In genomic region chr1:230641900-230642262, GRCh38 we compare ENCODE assay signal across 8 cellular contexts. TPM values are rescaled to one million over a fixed set of nuclear protein-coding genes. Genes with fewer than 3 reads are reported as not detected.
DNase-seq lines count a peak whose midpoint lies in the region; ATAC-seq and TF ChIP-seq lines count a peak whose summit lies in the region.

No MANE protein-coding gene starts in this region.

- H3K4me1 ChIP-seq in parathyroid adenoma = peaks cover 29% of the 10 kb centered on the region

- no peaks in the 10 kb centered on the region for H3K36me3 ChIP-seq in MG63
- no peaks in the 10 kb centered on the region for H3K36me3 ChIP-seq in parathyroid adenoma (ENCODE audit: control insufficient read depth, insufficient read depth, low read length)

- H3K9ac ChIP-seq in parathyroid adenoma = no peak overlapping the region

- no peaks in the 10 kb centered on the region for H3K9me3 Mint-ChIP-seq in endothelial cell (ENCODE audit: unreplicated experiment)

- TF ChIP-seq CTCF in endothelial cell (IDR thresholded peaks at IDR 0.05; ENCODE audit: unreplicated experiment) (no peak), parathyroid adenoma (IDR thresholded peaks at IDR 0.05) (no peak)

- peaks cover 2% of the 10 kb centered on the region for H3K4me1 Mint-ChIP-seq in endothelial cell (ENCODE audit: unreplicated experiment)

- H3K27me3 ChIP-seq in MG63 = peaks cover 16% of the 10 kb centered on the region
- no peaks in the 10 kb centered on the region for H3K27me3 ChIP-seq in parathyroid adenoma (ENCODE audit: control insufficient read depth, insufficient read depth, low read length)

- peak overlapping the region; percentile 95 for H3K4me3 Mint-ChIP-seq in endothelial cell (ENCODE audit: unreplicated experiment)

- peak; percentile 1 for ATAC-seq in GM19452 (IDR thresholded peaks at IDR 0.05; ENCODE audit: unreplicated experiment)
- no peak for ATAC-seq in HG03135 (IDR thresholded peaks at IDR 0.05; ENCODE audit: unreplicated experiment)

- peaks cover 2% of the 10 kb centered on the region for H3K27me3 Mint-ChIP-seq in endothelial cell (ENCODE audit: unreplicated experiment)

- H3K4me3 ChIP-seq in MG63 (peak overlapping the region; percentile 85), parathyroid adenoma (ENCODE audit: low read depth, low read length) (peak overlapping the region; percentile 78)

- no peaks in the 10 kb centered on the region for H3K9me3 ChIP-seq in MG63
- H3K9me3 ChIP-seq in parathyroid adenoma (ENCODE audit: control insufficient read depth, low read length) = no peaks in the 10 kb centered on the region

- DNase-seq in MG63 (no peak), endothelial cell (ENCODE audit: low spot score) (no peak), HUDEP-2 (lab: John Stamatoyannopoulos, UW; ENCODE audit: unreplicated experiment in 76 of 76) (no peak), RKO (ENCODE audit: low spot score) (no peak), LoVo (ENCODE audit: low spot score) (no peak)

- peaks cover 12% of the 10 kb centered on the region for H3K79me2 ChIP-seq in parathyroid adenoma

- H3K27ac ChIP-seq in parathyroid adenoma = peak overlapping the region; percentile 97

- H3K4me2 ChIP-seq in parathyroid adenoma (ENCODE audit: low read length) = peak overlapping the region; percentile 7

- no peak overlapping the region for H3K27ac Mint-ChIP-seq in endothelial cell (ENCODE audit: unreplicated experiment)

- peak overlapping the region; percentile 72 for H2AFZ ChIP-seq in parathyroid adenoma

- no peaks in the 10 kb centered on the region for H3K36me3 Mint-ChIP-seq in endothelial cell (ENCODE audit: low read depth, unreplicated experiment)

RNA-seq across cellular contexts. Expression of gene COG2, which starts 0.4 kb away (rescaled TPM):
- total RNA-seq in MG63 (2014; rRNA removed; shearing (Covaris generic); ENCODE audit: low replicate concordance) = 20.1 and 23.0 TPM in 2 replicates
- 24.3 TPM for total RNA-seq in endothelial cell (ENCODE audit: unreplicated experiment)
